ENCODE assay signal across 13 cellular contexts in the genomic region with DNA sequence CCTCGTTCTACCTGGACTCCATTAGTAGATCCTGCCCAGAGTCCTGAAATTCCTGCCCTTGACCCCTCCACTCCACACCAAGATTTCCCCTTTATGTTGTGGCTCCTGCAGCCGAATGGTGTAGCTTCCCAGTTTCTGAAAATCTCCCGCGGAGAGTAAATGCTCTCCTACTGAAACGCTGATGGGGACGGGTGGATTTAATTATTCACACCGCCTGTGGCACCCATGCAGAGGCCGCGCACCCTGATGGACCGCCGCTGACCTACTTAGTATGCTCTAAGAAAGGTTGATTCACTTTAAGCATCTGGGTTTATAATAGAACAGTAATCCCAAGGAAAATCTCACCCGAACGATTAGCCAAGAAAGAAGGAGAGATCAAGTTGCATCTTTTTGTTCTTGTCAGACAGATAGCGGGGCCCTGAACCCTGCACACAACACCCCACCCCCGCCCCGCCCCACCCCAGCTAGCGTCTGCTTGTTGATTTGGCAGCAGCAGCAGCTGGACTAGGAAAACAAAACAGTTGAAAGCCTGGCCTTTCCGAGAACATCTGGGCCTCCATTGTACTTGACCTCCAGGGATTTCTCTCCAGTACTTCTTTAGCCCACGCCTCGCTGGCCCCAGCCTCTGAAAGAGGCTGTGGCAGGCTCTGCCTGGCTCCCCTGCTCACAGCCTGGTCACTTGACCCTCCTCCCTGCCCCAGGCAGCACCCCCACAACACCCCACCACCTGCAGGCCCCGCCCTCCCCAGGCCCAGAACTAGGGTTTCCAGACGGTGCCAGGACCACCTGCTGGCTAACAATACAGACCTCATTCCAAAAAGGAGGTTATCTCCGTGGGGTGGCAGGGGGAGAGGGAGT.
DNase-seq lines count a peak whose midpoint lies in the region; ATAC-seq, FAIRE-seq and TF ChIP-seq lines count a peak whose summit lies in the region.
"Had no signal": no experiment of that assay in that cellular context is flagged by ENCODE, and none has a peak within 500 bp of the region (broad histone marks: within the 10 kb centered on the region; RNA-seq: fewer than 3 reads in every experiment).

No MANE protein-coding gene starts in this region.

- H3K27me3 ChIP-seq in MM.1S (replicated peaks; ENCODE audit: insufficient read depth, low read length) = no peaks in the 10 kb centered on the region
- H3K27me3 ChIP-seq: neutrophil had no signal

- H3K9me3 ChIP-seq in MM.1S (replicated peaks; ENCODE audit: insufficient read depth, low read length) = no peaks in the 10 kb centered on the region
- H3K9me3 ChIP-seq: neutrophil, SK-N-SH had no signal

- FAIRE-seq in urothelium cell line (lab: Jason Lieb, UNC) = no peak

- no peaks in the 10 kb centered on the region for H3K4me1 ChIP-seq in MM.1S (ENCODE audit: low read length)

- TF ChIP-seq CTCF in fibroblast of mammary gland (conservative IDR thresholded peaks at IDR 0.05; ENCODE audit: control insufficient read depth, insufficient read depth, low read depth, low read length) (no peak), nephron (IDR thresholded peaks at IDR 0.05; ENCODE audit: unreplicated experiment in 3 of 3) (no peak), MM.1S (IDR thresholded peaks at IDR 0.05; ENCODE audit: low read length) (no peak)

- peaks cover 29% of the 10 kb centered on the region for H3K4me1 Mint-ChIP-seq in nephron

- TF ChIP-seq POLR2A in GM18505 (IDR thresholded peaks at IDR 0.05; ENCODE audit: borderline replicate concordance, extremely low read depth, insufficient read depth, insufficient read length) = no peak

- H3K27me3 Mint-ChIP-seq in nephron (ENCODE audit: low read depth) = peaks cover 4% of the 10 kb centered on the region

- H2AFZ ChIP-seq in MM.1S (ENCODE audit: low read length) = no peak overlapping the region

- H3K27ac ChIP-seq in MM.1S (ENCODE audit: low read length) = no peak overlapping the region
- H3K27ac ChIP-seq: HL-60, neutrophil, VCaP had no signal

- DNase-seq in COR-L47 (lab: John Stamatoyannopoulos, UW) (peak; percentile 81), NCI-H2171 (lab: John Stamatoyannopoulos, UW) (peak; percentile 89), fibroblast of mammary gland (ENCODE audit: low read depth) (peak; percentile 49), urothelium cell line (ENCODE audit: low spot score) (no peak), MM.1S (no peak)
- DNase-seq: SK-N-SH had no signal

- H3K4me2 ChIP-seq in MM.1S (ENCODE audit: low read depth, low read length) = no peak overlapping the region
- H3K4me2 ChIP-seq: SK-N-SH had no signal

- no peaks in the 10 kb centered on the region for H4K20me1 ChIP-seq in MM.1S (ENCODE audit: insufficient read depth, low read length)

- H3K36me3 Mint-ChIP-seq in nephron (ENCODE audit: low read depth) = peaks cover 7% of the 10 kb centered on the region
- H3K36me3 Mint-ChIP-seq: activated naive CD4-positive, alpha-beta T cell treated with anti-CD3 and anti-CD28 coated beads, Interleukin-2, amount 50 U/mL, for 72 hours had no signal

- H3K27ac Mint-ChIP-seq in nephron = peak overlapping the region in 2 of 3 experiments; percentile 25 to 56
- H3K27ac Mint-ChIP-seq: activated naive CD4-positive, alpha-beta T cell treated with anti-CD3 and anti-CD28 coated beads, Interleukin-2, amount 50 U/mL, for 72 hours had no signal

- H3K4me3 Mint-ChIP-seq in nephron = peak overlapping the region in 1 of 3 experiments; percentile 39

- H3K79me2 ChIP-seq in MM.1S (ENCODE audit: low read length) = no peaks in the 10 kb centered on the region

- no peak for ATAC-seq in GM18505 (IDR thresholded peaks at IDR 0.05; ENCODE audit: unreplicated experiment)
- ATAC-seq in HG03565 (IDR thresholded peaks at IDR 0.05; ENCODE audit: unreplicated experiment) = no peak
- ATAC-seq: activated naive CD4-positive, alpha-beta T cell treated with anti-CD3 and anti-CD28 coated beads, Interleukin-2, amount 50 U/mL, for 72 hours had no signal

- H3K4me3 ChIP-seq in fibroblast of mammary gland (ENCODE audit: control insufficient read depth, low read depth, low read length) (no peak overlapping the region), MM.1S (ENCODE audit: low read length) (no peak overlapping the region)

- peaks cover 5% of the 10 kb centered on the region for H3K9me3 Mint-ChIP-seq in nephron
- H3K9me3 Mint-ChIP-seq: activated naive CD4-positive, alpha-beta T cell treated with anti-CD3 and anti-CD28 coated beads, Interleukin-2, amount 50 U/mL, for 72 hours had no signal

- H3K9ac ChIP-seq in MM.1S (ENCODE audit: low read length) = no peak overlapping the region
- H3K9ac ChIP-seq: SK-N-SH had no signal

- no peaks in the 10 kb centered on the region for H3K9me2 ChIP-seq in MM.1S (replicated peaks; ENCODE audit: insufficient read depth, low read length)
- H3K9me2 ChIP-seq: SK-N-SH had no signal

- no peaks in the 10 kb centered on the region for H3K36me3 ChIP-seq in MM.1S (replicated peaks; ENCODE audit: insufficient read depth, low read length)
- H3K36me3 ChIP-seq: neutrophil had no signal

- H3F3A ChIP-seq in MM.1S (ENCODE audit: insufficient read depth, low read length) = no peaks in the 10 kb centered on the region

Comparison
In these comparisons a context has a peak if more than half of its experiments do, and no peak if none do; other contexts are left out.
1. DNase-seq: peak in COR-L47 (single experiment), NCI-H2171 (single experiment) and fibroblast of mammary gland (single experiment); none in urothelium cell line (single experiment) and MM.1S (single experiment).